ENCODE assay signal across 26 cellular contexts in genomic region chr14:32574269-32574668, GRCh38.
"Had no signal": no experiment of that assay in that cellular context is flagged by ENCODE, and none has a peak within 500 bp of the region (broad histone marks: within the 10 kb centered on the region; RNA-seq: fewer than 3 reads in every experiment).

No MANE protein-coding gene starts in this region.

- DNase-seq: islet precursor cell; left ventricle myocardium superior; lower lobe of right lung; mammary epithelial cell; mesenchymal stem cell; naive thymus-derived CD8-positive, alpha-beta T cell; nephron progenitor cell; occipital lobe; right cardiac atrium; sigmoid colon; small intestine; spleen; stimulated activated CD4-positive, alpha-beta T cell treated with anti-CD3 and anti-CD28 coated beads, Interleukin-4, amount 100 ng/mL, for 4 hours; stimulated activated CD8-positive, alpha-beta memory T cell treated with anti-CD3 and anti-CD28 coated beads, Interleukin-4, amount 100 ng/mL, for 48 hours; stimulated activated naive CD4-positive, alpha-beta T cell treated with Interleukin-2 at 50 U/mL for 16 hours; stomach; testis; thyroid gland; transverse colon; upper lobe of left lung had no signal

- ATAC-seq: lower lobe of right lung; naive thymus-derived CD8-positive, alpha-beta T cell; right cardiac atrium; stimulated activated memory B cell treated with anti-CD40 and anti-IgM and Interleukin-4, amounts not matched to agents 10 μg/mL and 1 μg/mL and 100 μg/mL, for 72 hours had no signal

- H3K4me1 Mint-ChIP-seq: naive thymus-derived CD8-positive, alpha-beta T cell had no signal

- H3K27ac Mint-ChIP-seq: naive thymus-derived CD8-positive, alpha-beta T cell; nephron progenitor cell; neural progenitor cell; stimulated activated memory B cell treated with anti-CD40 and anti-IgM and Interleukin-4, amounts not matched to agents 10 μg/mL and 1 μg/mL and 100 μg/mL, for 72 hours had no signal

- H3K36me3 Mint-ChIP-seq: naive thymus-derived CD8-positive, alpha-beta T cell; neural progenitor cell; stimulated activated memory B cell treated with anti-CD40 and anti-IgM and Interleukin-4, amounts not matched to agents 10 μg/mL and 1 μg/mL and 100 μg/mL, for 72 hours had no signal

- H3K27me3 ChIP-seq: hepatocyte, neural progenitor cell, sigmoid colon, spleen, stomach, testis, thyroid gland, transverse colon, upper lobe of left lung, vagina had no signal

- H3K27me3 Mint-ChIP-seq: stimulated activated memory B cell treated with anti-CD40 and anti-IgM and Interleukin-4, amounts not matched to agents 10 μg/mL and 1 μg/mL and 100 μg/mL, for 72 hours had no signal

- H3K4me1 ChIP-seq: parathyroid adenoma, testis had no signal

- H3K27ac ChIP-seq: lower lobe of right lung, neural progenitor cell, neutrophil, parathyroid adenoma, sigmoid colon, spleen, stomach, testis, thyroid gland, transverse colon, upper lobe of left lung, vagina had no signal

- FAIRE-seq: small intestine had no signal

- H3K36me3 ChIP-seq: lower lobe of right lung, neural progenitor cell, neutrophil, sigmoid colon, spleen, stomach, thyroid gland, transverse colon, upper lobe of left lung, vagina had no signal

- H3K9me3 Mint-ChIP-seq: naive thymus-derived CD8-positive, alpha-beta T cell; nephron progenitor cell; neural progenitor cell; stimulated activated memory B cell treated with anti-CD40 and anti-IgM and Interleukin-4, amounts not matched to agents 10 μg/mL and 1 μg/mL and 100 μg/mL, for 72 hours had no signal

- H3K9ac ChIP-seq: neural progenitor cell, parathyroid adenoma had no signal

- H3K9me3 ChIP-seq: lower lobe of right lung, neutrophil, sigmoid colon, spleen, stomach, testis, thyroid gland, transverse colon, upper lobe of left lung, vagina had no signal

- H3K4me3 ChIP-seq: hepatocyte, lower lobe of right lung, neural progenitor cell, sigmoid colon, spleen, stomach, testis, thyroid gland, transverse colon, upper lobe of left lung, vagina had no signal

- H3K4me3 Mint-ChIP-seq: naive thymus-derived CD8-positive, alpha-beta T cell; nephron progenitor cell; neural progenitor cell; stimulated activated memory B cell treated with anti-CD40 and anti-IgM and Interleukin-4, amounts not matched to agents 10 μg/mL and 1 μg/mL and 100 μg/mL, for 72 hours had no signal
